In the genomic region with DNA sequence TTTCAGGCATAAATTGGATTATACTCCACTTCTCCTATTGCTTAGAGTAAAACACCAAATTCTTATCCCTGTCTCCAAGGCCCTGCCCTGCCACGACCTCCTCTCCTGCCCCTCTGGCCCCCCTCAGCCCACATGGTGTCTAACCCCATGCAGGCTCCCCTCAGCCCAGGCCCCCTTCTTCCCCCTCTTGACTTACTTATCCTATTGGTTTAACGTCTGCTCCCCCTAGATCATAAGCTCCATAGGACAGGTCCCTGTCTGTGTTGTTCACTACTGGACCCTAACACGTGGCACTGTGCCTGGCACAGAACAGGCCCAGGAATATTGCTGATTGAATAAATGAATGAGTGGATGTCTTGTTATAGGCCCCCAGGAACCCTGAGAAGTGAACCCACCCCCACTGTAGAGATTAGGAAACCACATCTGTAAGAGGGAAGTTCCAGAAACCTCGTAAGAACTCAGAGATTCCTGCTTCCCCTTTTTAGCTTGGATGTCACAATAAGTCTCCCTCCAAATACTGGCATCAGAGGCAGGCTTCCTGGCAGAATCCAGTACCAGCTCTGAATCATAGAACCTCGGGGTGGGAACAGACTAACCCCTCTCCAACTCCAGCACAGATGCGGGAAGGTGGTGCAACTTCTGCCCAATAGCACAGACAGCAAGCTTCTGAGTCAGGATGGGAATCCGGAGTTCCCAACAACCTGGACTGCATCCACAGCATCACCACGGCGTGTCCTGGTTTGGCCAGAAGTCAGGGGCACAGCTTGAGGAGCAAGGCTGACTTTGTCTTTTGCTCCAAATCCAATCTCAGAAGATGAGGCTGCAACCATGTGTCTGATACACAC, we compare ENCODE assay signal across 10 cellular contexts. TPM values are rescaled to one million over a fixed set of nuclear protein-coding genes. Genes with fewer than 3 reads are reported as not detected.
DNase-seq lines count a peak whose midpoint lies in the region; ATAC-seq and TF ChIP-seq lines count a peak whose summit lies in the region.
"Had no signal": no experiment of that assay in that cellular context is flagged by ENCODE, and none has a peak within 500 bp of the region (broad histone marks: within the 10 kb centered on the region; RNA-seq: fewer than 3 reads in every experiment).

No MANE protein-coding gene starts in this region.

- no peak overlapping the region for H3K4me3 ChIP-seq in ascending aorta
- no peak overlapping the region for H3K4me3 ChIP-seq in tibial artery

- ATAC-seq in activated naive CD4-positive, alpha-beta T cell treated with anti-CD3 and anti-CD28 coated beads, Interleukin-2, amount 50 U/mL, for 72 hours: no peak
- ATAC-seq in left lobe of liver (peak; percentile 15), HG02885 (IDR thresholded peaks at IDR 0.05; ENCODE audit: poor library complexity, unreplicated experiment) (no peak)

- CTCF ChIA-PET in HEK293T (lab: Yijun Ruan, JAX): interaction anchor here (0.6 to 1.0 kb wide), 3 partner anchors 155 to 992 kb away, joined by 3 to 4 read pairs (median 3); no protein-coding TSS in a partner anchor

- intact Hi-C loops in ascending aorta (cut with DNase I): no loop called here
- intact Hi-C loops in tibial artery (cut with DNase I; ENCODE audit: low total_unique reads): no loop called here

- H3K36me3 ChIP-seq in ascending aorta (no peaks in the 10 kb centered on the region), tibial artery (no peaks in the 10 kb centered on the region)

- H3K27ac Mint-ChIP-seq in activated naive CD4-positive, alpha-beta T cell treated with anti-CD3 and anti-CD28 coated beads, Interleukin-2, amount 50 U/mL, for 72 hours: peak overlapping the region; percentile 37 to 70

- no peaks in the 10 kb centered on the region for H3K9me3 Mint-ChIP-seq in activated naive CD4-positive, alpha-beta T cell treated with anti-CD3 and anti-CD28 coated beads, Interleukin-2, amount 50 U/mL, for 72 hours

- H3K36me3 Mint-ChIP-seq in activated naive CD4-positive, alpha-beta T cell treated with anti-CD3 and anti-CD28 coated beads, Interleukin-2, amount 50 U/mL, for 72 hours: peaks cover 0 to 8% of the 10 kb centered on the region in 2 donors

- peaks cover 17 to 19% of the 10 kb centered on the region in 2 donors for H3K4me1 ChIP-seq in ascending aorta
- peaks cover 0 to 57% (median 28%) of the 10 kb centered on the region in 4 donors for H3K4me1 ChIP-seq in tibial artery

- DNase-seq in activated naive CD4-positive, alpha-beta T cell treated with anti-CD3 and anti-CD28 coated beads, Interleukin-2, amount 50 U/mL, for 72 hours (ENCODE audit: low spot score in 2 of 2): no peak
- no peak for DNase-seq in activated naive CD4-positive, alpha-beta T cell (lab: John Stamatoyannopoulos, UW)
- DNase-seq in ascending aorta (ENCODE audit: low spot score in 2 of 2) (peak; percentile 62 to 89), left lobe of liver (ENCODE audit: low spot score) (no peak), tibial artery (peak; percentile 78 to 91), HEK293T (ENCODE audit: extremely low spot score) (no peak), NCI-H524 treated with DMSO at 0.1 percent for 48 hours (lab: John Stamatoyannopoulos, UW) (no peak)
- DNase-seq: NCI-H1105 had no signal

- H3K27me3 ChIP-seq in ascending aorta (no peaks in the 10 kb centered on the region), tibial artery (no peaks in the 10 kb centered on the region)

- POLR2A ChIA-PET in HEK293T (lab: Yijun Ruan, JAX): no interaction called here

- H3K9me3 ChIP-seq in ascending aorta: no peaks in the 10 kb centered on the region
- no peaks in the 10 kb centered on the region for H3K9me3 ChIP-seq in tibial artery

- H3K27ac ChIP-seq in ascending aorta (peak overlapping the region; percentile 70 to 77), tibial artery (peak overlapping the region; percentile 20 to 61)

- no peak for TF ChIP-seq CTCF in ascending aorta (IDR thresholded peaks at IDR 0.05)
- no peak for TF ChIP-seq CTCF in tibial artery (IDR thresholded peaks at IDR 0.05)

TF ChIP-seq in HEK293T, 16 proteins besides CTCF, POLR2A, EP300 and RAD21:
- TF ChIP-seq BHLHE40 (IDR thresholded peaks at IDR 0.05; ENCODE audit: borderline replicate concordance): no peak
- no peak for TF ChIP-seq TARDBP (IDR thresholded peaks at IDR 0.05)
- no peak for TF ChIP-seq FOXK2 (IDR thresholded peaks at IDR 0.05)
- no peak for TF ChIP-seq ELF4 (IDR thresholded peaks at IDR 0.05)
- no peak for TF ChIP-seq CTBP1 (IDR thresholded peaks at IDR 0.05; ENCODE audit: borderline replicate concordance)
- TF ChIP-seq FOXA1 (IDR thresholded peaks at IDR 0.05): no peak
- no peak for TF ChIP-seq LEF1 (IDR thresholded peaks at IDR 0.05; ENCODE audit: borderline replicate concordance)
- TF ChIP-seq, protein P1, sequence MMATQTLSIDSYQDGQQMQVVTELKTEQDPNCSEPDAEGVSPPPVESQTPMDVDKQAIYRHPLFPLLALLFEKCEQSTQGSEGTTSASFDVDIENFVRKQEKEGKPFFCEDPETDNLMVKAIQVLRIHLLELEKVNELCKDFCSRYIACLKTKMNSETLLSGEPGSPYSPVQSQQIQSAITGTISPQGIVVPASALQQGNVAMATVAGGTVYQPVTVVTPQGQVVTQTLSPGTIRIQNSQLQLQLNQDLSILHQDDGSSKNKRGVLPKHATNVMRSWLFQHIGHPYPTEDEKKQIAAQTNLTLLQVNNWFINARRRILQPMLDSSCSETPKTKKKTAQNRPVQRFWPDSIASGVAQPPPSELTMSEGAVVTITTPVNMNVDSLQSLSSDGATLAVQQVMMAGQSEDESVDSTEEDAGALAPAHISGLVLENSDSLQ (IDR thresholded peaks at IDR 0.05): no peak
- no peak for TF ChIP-seq SP1 (IDR thresholded peaks at IDR 0.05)
- TF ChIP-seq ZNF384 (IDR thresholded peaks at IDR 0.05): no peak
- TF ChIP-seq ARNT (IDR thresholded peaks at IDR 0.05): no peak
- no peak for TF ChIP-seq L3MBTL2 (conservative IDR thresholded peaks at IDR 0.05)
- no peak for TF ChIP-seq FOXM1 (IDR thresholded peaks at IDR 0.05; ENCODE audit: borderline replicate concordance)
- no peak for TF ChIP-seq HDGF (IDR thresholded peaks at IDR 0.05; ENCODE audit: borderline replicate concordance)
TF ChIP-seq in HEK293T: peak in this region for 0.

RNA-seq across cellular contexts. Expression of a gene that starts 31.5 kb away (rescaled TPM):
- 10 to 100 TPM; 13.7 to 28.8 TPM for total RNA-seq in activated naive CD4-positive, alpha-beta T cell treated with anti-CD3 and anti-CD28 coated beads, Interleukin-2, amount 50 U/mL, for 72 hours
- total RNA-seq in ascending aorta (7.5 TPM), left lobe of liver (0.23 TPM)
- total RNA-seq: dermis microvascular lymphatic vessel endothelial cell had no signal

Comparison
In these comparisons a context has a peak if more than half of its experiments do, and no peak if none do; other contexts are left out.
1. DNase-seq: peak in ascending aorta (2 of 2) and tibial artery (2 of 2); none in activated naive CD4-positive, alpha-beta T cell treated with anti-CD3 and anti-CD28 coated beads, Interleukin-2, amount 50 U/mL, for 72 hours (0 of 2), activated naive CD4-positive, alpha-beta T cell (0 of 4), left lobe of liver (single experiment), HEK293T (single experiment) and NCI-H524 treated with DMSO at 0.1 percent for 48 hours (single experiment).